Comparison of ENCODE assay signal across 8 cellular contexts in genomic region chr16:67846320-67847063, GRCh38. TPM values are rescaled to one million over a fixed set of nuclear protein-coding genes. Genes with fewer than 3 reads are reported as not detected.
DNase-seq lines count a peak whose midpoint lies in the region; ATAC-seq and TF ChIP-seq lines count a peak whose summit lies in the region.

Gene NUTF2 (plus strand): TSS chr16:67846933. CDS start chr16:67865131, 18,198 bp downstream.

- H3K27ac ChIP-seq in SK-N-MC, result peak within 1 kb of the TSS; percentile 92
- peak within 1 kb of the TSS; percentile 11 to 100 (median 97) for H3K27ac ChIP-seq in gastroesophageal sphincter
- H3K27ac ChIP-seq in suprapubic skin, result peak within 1 kb of the TSS; percentile 95

- H3K27me3 ChIP-seq in gastroesophageal sphincter (no peaks in the 10 kb centered on the region), suprapubic skin (no peaks in the 10 kb centered on the region)

- H3K36me3 Mint-ChIP-seq in activated naive CD4-positive, alpha-beta T cell treated with anti-CD3 and anti-CD28 coated beads, Interleukin-2, amount 10 ng/mL, durations not matched to agents 7 days and 5 days, result peaks cover 21% of the 10 kb centered on the region

- peak; percentile 44 for TF ChIP-seq POLR2A in NB4 (IDR thresholded peaks at IDR 0.05; ENCODE audit: extremely low read depth, insufficient read length)
- peak; percentile 36 to 60 for TF ChIP-seq POLR2A in gastroesophageal sphincter (IDR thresholded peaks at IDR 0.05)
- TF ChIP-seq POLR2A in suprapubic skin (IDR thresholded peaks at IDR 0.05), result peak in 1 of 2 donors; percentile 35

- H3K4me3 Mint-ChIP-seq in activated naive CD4-positive, alpha-beta T cell treated with anti-CD3 and anti-CD28 coated beads, Interleukin-2, amount 10 ng/mL, durations not matched to agents 7 days and 5 days, result peak within 1 kb of the TSS; percentile 95

- no peak for TF ChIP-seq EP300 in gastroesophageal sphincter (IDR thresholded peaks at IDR 0.05)
- no peak for TF ChIP-seq EP300 in suprapubic skin (IDR thresholded peaks at IDR 0.05)

- H3K4me3 ChIP-seq in HFF-Myc (replicated peaks; ENCODE audit: low read depth, low read length), result peak within 1 kb of the TSS; percentile 99
- H3K4me3 ChIP-seq in NB4 (ENCODE audit: low read depth, low read length), result peak within 1 kb of the TSS; percentile 84
- peak within 1 kb of the TSS; percentile 83 for H3K4me3 ChIP-seq in SK-N-MC
- H3K4me3 ChIP-seq in gastroesophageal sphincter, result peak within 1 kb of the TSS; percentile 74 to 97
- H3K4me3 ChIP-seq in suprapubic skin, result peak within 1 kb of the TSS; percentile 83

- peaks cover 6% of the 10 kb centered on the region; the same call in 1 of the 2 replicates for H3K36me3 ChIP-seq in SK-N-MC (ENCODE audit: insufficient read depth, low read length)
- no peaks in the 10 kb centered on the region for H3K36me3 ChIP-seq in gastroesophageal sphincter
- H3K36me3 ChIP-seq in suprapubic skin, result no peaks in the 10 kb centered on the region

- DNase-seq in GM03348 (ENCODE audit: low spot score) (peak; percentile 96), HFF-Myc (ENCODE audit: extremely low read depth, low read depth) (peak; percentile 76), NB4 (ENCODE audit: low read depth) (peak; percentile 99), SK-N-MC (ENCODE audit: low read depth, low spot score) (peak; percentile 47), nucleus accumbens (lab: John Stamatoyannopoulos, UW) (peak; percentile 33 to 98 (median 92)), suprapubic skin (ENCODE audit: low spot score in 2 of 2) (peak; percentile 97)
- peak; percentile 97 for DNase-seq in activated naive CD4-positive, alpha-beta T cell treated with anti-CD3 and anti-CD28 coated beads, Interleukin-2, amount 10 ng/mL, durations not matched to agents 7 days and 5 days

- H3K9me3 ChIP-seq in SK-N-MC (ENCODE audit: low read depth, low read length), result no peaks in the 10 kb centered on the region
- H3K9me3 ChIP-seq in gastroesophageal sphincter, result no peaks in the 10 kb centered on the region
- H3K9me3 ChIP-seq in suprapubic skin, result no peaks in the 10 kb centered on the region

- peaks cover 59% of the 10 kb centered on the region for H3K4me1 Mint-ChIP-seq in activated naive CD4-positive, alpha-beta T cell treated with anti-CD3 and anti-CD28 coated beads, Interleukin-2, amount 10 ng/mL, durations not matched to agents 7 days and 5 days

- H3K9ac ChIP-seq in SK-N-MC (ENCODE audit: insufficient read length), result peak within 1 kb of the TSS; percentile 86

- H3K4me1 ChIP-seq in gastroesophageal sphincter (peaks cover 6 to 80% (median 39%) of the 10 kb centered on the region in 3 donors), suprapubic skin (peaks cover 58% of the 10 kb centered on the region)

- CTCF ChIA-PET in activated naive CD4-positive, alpha-beta T cell treated with anti-CD3 and anti-CD28 coated beads, Interleukin-2, amount 10 ng/mL, durations not matched to agents 7 days and 5 days (lab: Charles Lee), result interaction anchor here (0.7 to 3.9 kb wide), 2 partner anchors 27 to 31 kb away, joined by 4 to 30 read pairs; no protein-coding TSS in a partner anchor

- H3K9me3 Mint-ChIP-seq in activated naive CD4-positive, alpha-beta T cell treated with anti-CD3 and anti-CD28 coated beads, Interleukin-2, amount 10 ng/mL, durations not matched to agents 7 days and 5 days, result no peaks in the 10 kb centered on the region

- ATAC-seq in gastroesophageal sphincter, result peak; percentile 88

- TF ChIP-seq CTCF in HFF-Myc (IDR thresholded peaks at IDR 0.05; ENCODE audit: low read depth, low read length, missing control alignments) (no peak), NB4 (IDR thresholded peaks at IDR 0.05; ENCODE audit: low read depth, low read length) (no peak), gastroesophageal sphincter (IDR thresholded peaks at IDR 0.05) (no peak), suprapubic skin (IDR thresholded peaks at IDR 0.05) (no peak)

- H3K27me3 Mint-ChIP-seq in activated naive CD4-positive, alpha-beta T cell treated with anti-CD3 and anti-CD28 coated beads, Interleukin-2, amount 10 ng/mL, durations not matched to agents 7 days and 5 days, result no peaks in the 10 kb centered on the region

- WGBS in gastroesophageal sphincter (ENCODE audit: low coverage in 1 of 2), 2 donors, result 0% methylated on average over 1 of the region's 57 CpGs; no CpG with 5 or more reads in 1 of the 2 donors
- 0% methylated on average over 23 of the region's 57 CpGs for WGBS in suprapubic skin

- H3K27ac Mint-ChIP-seq in activated naive CD4-positive, alpha-beta T cell treated with anti-CD3 and anti-CD28 coated beads, Interleukin-2, amount 10 ng/mL, durations not matched to agents 7 days and 5 days, result peak within 1 kb of the TSS; percentile 88

RNA-seq across cellular contexts. Expression of gene NUTF2, which starts in this region (rescaled TPM):
- total RNA-seq in gastroesophageal sphincter (100 to 1,000 TPM in 3 of 4 donors, 10 to 100 TPM in 1; 90.0 to 194 (median 113) TPM), suprapubic skin (100 to 1,000 TPM; 101 to 161 (median 113) TPM)

Comparison
In these comparisons a context has a peak if more than half of its experiments do, and no peak if none do; other contexts are left out.
1. Peak in every context shown above with its lines: DNase-seq, ATAC-seq, H3K4me3 ChIP-seq and H3K27ac ChIP-seq.
2. DNase-seq: peak in every context shown above with its lines; median percentile 99 in NB4; 97 in activated naive CD4-positive, alpha-beta T cell treated with anti-CD3 and anti-CD28 coated beads, Interleukin-2, amount 10 ng/mL, durations not matched to agents 7 days and 5 days; 97 in suprapubic skin; 96 in GM03348; 92 in nucleus accumbens; 76 in HFF-Myc; 47 in SK-N-MC.